Comparison of ENCODE assay signal across 32 cellular contexts in the genomic region with DNA sequence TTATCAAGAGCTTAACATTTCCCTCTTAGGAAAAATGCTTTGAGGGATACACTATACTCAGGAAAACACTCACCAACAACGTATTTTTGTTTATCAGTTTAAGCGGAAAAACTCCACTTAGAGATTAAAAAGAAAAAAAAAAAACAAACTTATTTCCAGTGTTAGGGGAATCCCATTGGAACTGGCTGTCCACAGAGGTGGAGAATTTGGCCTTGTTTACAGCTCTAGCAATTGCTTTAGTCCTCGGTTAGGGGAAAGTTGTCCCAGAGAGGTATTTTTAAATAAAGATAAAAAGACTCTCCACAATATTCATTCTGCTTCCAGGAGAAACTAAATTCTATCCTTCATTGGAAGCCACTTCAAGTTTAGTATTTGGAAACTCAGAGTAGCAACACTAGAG. TPM values are rescaled to one million over a fixed set of nuclear protein-coding genes. Genes with fewer than 3 reads are reported as not detected.
"Had no signal": no experiment of that assay in that cellular context is flagged by ENCODE, and none has a peak within 500 bp of the region (broad histone marks: within the 10 kb centered on the region; RNA-seq: fewer than 3 reads in every experiment).

No MANE protein-coding gene starts in this region.

- H3K27me3 ChIP-seq: ascending aorta, body of pancreas, MG63, SJSA1 had no signal

- H3K36me3 ChIP-seq: ascending aorta, MG63, SJSA1 had no signal

- H3K4me3 ChIP-seq: ascending aorta, body of pancreas, MG63, SJSA1 had no signal

- H3K27ac ChIP-seq: ascending aorta, body of pancreas, SJSA1 had no signal

- H3K9me3 Mint-ChIP-seq: activated naive CD4-positive, alpha-beta T cell treated with anti-CD3 and anti-CD28 coated beads, Interleukin-2, amount 50 U/mL, for 72 hours; activated naive CD8-positive, alpha-beta T cell treated with anti-CD3 and anti-CD28 coated beads, Interleukin-2, amount 50 U/mL, for 24 hours; activated T-cell treated with anti-CD3 and anti-CD28 coated beads, Interleukin-2, amount 50 U/mL, for 24 hours; activated T-helper 1 cell treated with anti-CD3 and anti-CD28 coated beads, Interleukin-12 subunit alpha, Interleukin-12 subunit beta, Interleukin-2, Interleukin-4 antibody, amounts not matched to agents 30 ng/mL and 10 ng/mL and 1 ng/mL, durations not matched to agents 14 hours and 24 hours and 36 hours; central memory CD8-positive, alpha-beta T cell had no signal

- DNase-seq: activated B cell treated with CpG ODN at 0.5 μM for 24 hours; activated CD4-positive, alpha-beta T cell treated with anti-CD3 and anti-CD28 coated beads for 1 hour; activated CD4-positive, alpha-beta T cell treated with anti-CD3 and anti-CD28 coated beads, Interleukin-2, amount 10 ng/mL, durations not matched to agents 24 days and 14 days; activated CD4-positive, alpha-beta T cell treated with anti-CD3 and anti-CD28 coated beads, Interleukin-2, amount 50 U/mL, for 48 hours; activated CD8-positive, alpha-beta memory T cell treated with anti-CD3 and anti-CD28 coated beads, Interleukin-2, amount 10 ng/mL, durations not matched to agents 7 days and 5 days; activated effector memory CD4-positive, alpha-beta T cell treated with anti-CD3 and anti-CD28 coated beads, Interleukin-2, amount 50 U/mL, for 16 hours; activated naive CD4-positive, alpha-beta T cell treated with Interleukin-2 at 50 U/mL for 16 hours; activated naive CD8-positive, alpha-beta T cell treated with anti-CD3 and anti-CD28 coated beads, Interleukin-2, amount 50 U/mL, for 24 hours; activated T-cell treated with anti-CD3 and anti-CD28 coated beads, Interleukin-2, amount 50 U/mL, for 24 hours; amniotic stem cell; body of pancreas; MG63; MV-4-11; NCI-H1092 treated with DMSO at 0.1 percent for 48 hours; NCI-H1417 treated with DMSO at 0.1 percent for 48 hours; NCI-H1694; NCI-H2029 treated with DMSO at 0.1 percent for 48 hours; NCI-H345; NCI-H510A; NCI-H526 treated with DMSO at 0.1 percent for 48 hours; NCI-H82; OCI-M1; RPMI8226; SHP77; T-helper 17 cell; T-helper 9 cell had no signal

- H3K4me3 Mint-ChIP-seq: activated B cell treated with CpG ODN at 0.5 μM for 24 hours; activated CD4-positive, alpha-beta T cell treated with anti-CD3 and anti-CD28 coated beads, Interleukin-2, amount 10 ng/mL, durations not matched to agents 24 days and 14 days; activated CD8-positive, alpha-beta memory T cell treated with anti-CD3 and anti-CD28 coated beads, Interleukin-2, amount 10 ng/mL, durations not matched to agents 7 days and 5 days; activated naive CD8-positive, alpha-beta T cell treated with anti-CD3 and anti-CD28 coated beads, Interleukin-2, amount 50 U/mL, for 24 hours; activated T-cell treated with anti-CD3 and anti-CD28 coated beads, Interleukin-2, amount 50 U/mL, for 24 hours; activated T-helper 1 cell treated with anti-CD3 and anti-CD28 coated beads, Interleukin-12 subunit alpha, Interleukin-12 subunit beta, Interleukin-2, Interleukin-4 antibody, amounts not matched to agents 30 ng/mL and 10 ng/mL and 1 ng/mL, durations not matched to agents 14 hours and 24 hours and 36 hours; central memory CD8-positive, alpha-beta T cell; T-helper 17 cell had no signal

- H3K36me3 Mint-ChIP-seq: activated CD8-positive, alpha-beta memory T cell treated with anti-CD3 and anti-CD28 coated beads, Interleukin-2, amount 10 ng/mL, durations not matched to agents 7 days and 5 days; activated naive CD4-positive, alpha-beta T cell treated with anti-CD3 and anti-CD28 coated beads, Interleukin-2, amount 50 U/mL, for 72 hours had no signal

- ATAC-seq: activated CD8-positive, alpha-beta memory T cell treated with anti-CD3 and anti-CD28 coated beads, Interleukin-2, amount 10 ng/mL, durations not matched to agents 7 days and 5 days; activated naive CD4-positive, alpha-beta T cell treated with anti-CD3 and anti-CD28 coated beads, Interleukin-2, amount 50 U/mL, for 72 hours; activated naive CD8-positive, alpha-beta T cell treated with anti-CD3 and anti-CD28 coated beads, Interleukin-2, amount 50 U/mL, for 24 hours; body of pancreas; Panc1; T-helper 17 cell had no signal

- H3K4me1 Mint-ChIP-seq: activated B cell treated with CpG ODN at 0.5 μM for 24 hours; activated CD4-positive, alpha-beta T cell treated with anti-CD3 and anti-CD28 coated beads, Interleukin-2, amount 10 ng/mL, durations not matched to agents 24 days and 14 days; activated CD8-positive, alpha-beta memory T cell treated with anti-CD3 and anti-CD28 coated beads, Interleukin-2, amount 10 ng/mL, durations not matched to agents 7 days and 5 days; activated naive CD8-positive, alpha-beta T cell treated with anti-CD3 and anti-CD28 coated beads, Interleukin-2, amount 50 U/mL, for 24 hours; central memory CD8-positive, alpha-beta T cell; T-helper 17 cell had no signal

- H3K9me3 ChIP-seq: ascending aorta, body of pancreas, MG63, SJSA1 had no signal

- H3K27ac Mint-ChIP-seq: activated B cell treated with CpG ODN at 0.5 μM for 24 hours; activated CD4-positive, alpha-beta T cell treated with anti-CD3 and anti-CD28 coated beads, Interleukin-2, amount 10 ng/mL, durations not matched to agents 24 days and 14 days; activated CD8-positive, alpha-beta memory T cell treated with anti-CD3 and anti-CD28 coated beads, Interleukin-2, amount 10 ng/mL, durations not matched to agents 7 days and 5 days; activated naive CD4-positive, alpha-beta T cell treated with anti-CD3 and anti-CD28 coated beads, Interleukin-2, amount 50 U/mL, for 72 hours; activated naive CD8-positive, alpha-beta T cell treated with anti-CD3 and anti-CD28 coated beads, Interleukin-2, amount 50 U/mL, for 24 hours; activated T-cell treated with anti-CD3 and anti-CD28 coated beads, Interleukin-2, amount 50 U/mL, for 24 hours; activated T-helper 1 cell treated with anti-CD3 and anti-CD28 coated beads, Interleukin-12 subunit alpha, Interleukin-12 subunit beta, Interleukin-2, Interleukin-4 antibody, amounts not matched to agents 30 ng/mL and 10 ng/mL and 1 ng/mL, durations not matched to agents 14 hours and 24 hours and 36 hours; T-helper 17 cell had no signal

- H3K4me1 ChIP-seq: ascending aorta, body of pancreas had no signal

- H3K27me3 Mint-ChIP-seq: activated B cell treated with CpG ODN at 0.5 μM for 24 hours; central memory CD8-positive, alpha-beta T cell had no signal

RNA-seq across cellular contexts. Expression of gene BMP4, which starts 21.6 kb away (rescaled TPM):
- total RNA-seq: activated CD4-positive, alpha-beta T cell treated with anti-CD3 and anti-CD28 coated beads, Interleukin-2, amount 10 ng/mL, durations not matched to agents 24 days and 14 days; activated naive CD4-positive, alpha-beta T cell treated with anti-CD3 and anti-CD28 coated beads, Interleukin-2, amount 50 U/mL, for 72 hours; activated T-helper 1 cell treated with anti-CD3 and anti-CD28 coated beads, Interleukin-12 subunit alpha, Interleukin-12 subunit beta, Interleukin-2, Interleukin-4 antibody, amounts not matched to agents 30 ng/mL and 10 ng/mL and 1 ng/mL, durations not matched to agents 14 hours and 24 hours and 36 hours; T-helper 17 cell had no signal
